17 cellular contexts compared by ENCODE assay signal in the genomic region with DNA sequence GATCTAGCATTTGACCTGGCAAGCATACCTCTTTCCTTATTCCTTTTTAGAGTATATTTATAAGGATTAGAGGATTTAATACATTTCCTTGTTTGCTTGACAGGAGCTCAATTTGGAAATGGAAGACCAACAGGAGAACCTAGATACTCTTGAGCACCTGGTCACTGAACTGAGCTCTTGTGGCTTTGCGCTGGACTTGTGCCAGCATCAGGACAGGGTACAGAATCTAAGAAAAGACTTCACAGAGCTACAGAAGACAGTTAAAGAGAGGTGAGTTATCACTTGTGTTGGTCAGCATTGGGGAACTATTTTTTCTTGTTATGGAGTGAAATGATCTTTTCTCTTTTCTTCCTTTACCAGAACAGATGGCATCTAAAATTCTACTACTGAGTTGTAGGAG.
A peak's percentile ranks its signal among the peaks of the same experiment; 100 is the strongest.
DNase-seq lines count a peak whose midpoint lies in the region; ATAC-seq and TF ChIP-seq lines count a peak whose summit lies in the region.
"Had no signal": no experiment of that assay in that cellular context is flagged by ENCODE, and none has a peak within 500 bp of the region (broad histone marks: within the 10 kb centered on the region; RNA-seq: fewer than 3 reads in every experiment).

No MANE protein-coding gene starts in this region.

- TF ChIP-seq CTCF in natural killer cell (IDR thresholded peaks at IDR 0.05) (no peak), nephron progenitor cell (IDR thresholded peaks at IDR 0.05) (no peak), brain microvascular endothelial cell (IDR thresholded peaks at IDR 0.05; ENCODE audit: low read depth, low read length, missing control alignments) (no peak)

- DNase-seq in natural killer cell (no peak), nephron progenitor cell (no peak), H4 (ENCODE audit: low spot score) (no peak), brain microvascular endothelial cell (no peak), NCI-H2171 (lab: John Stamatoyannopoulos, UW) (no peak)
- no peak for DNase-seq in natural killer cell treated with Interleukin-12 subunit alpha and Interleukin-12 subunit beta and Interleukin-15 and Interleukin-18, amount 100 ng/mL, for 72 hours (ENCODE audit: low spot score)
- no peak for DNase-seq in activated CD8-positive, alpha-beta T cell treated with anti-CD3 and anti-CD28 coated beads, Interleukin-2, amount 10 ng/mL, durations not matched to agents 7 days and 5 days
- DNase-seq: GDM1, KBM-7, NCI-H1436, NCI-H2029, NCI-H2171 treated with DMSO at 0.1 percent for 48 hours, NCI-H748 treated with DMSO at 0.1 percent for 48 hours, PC-9 had no signal

- H3K27ac Mint-ChIP-seq in natural killer cell (peak overlapping the region; percentile 20 to 43), nephron progenitor cell (peak overlapping the region; percentile 95)
- no peak overlapping the region for H3K27ac Mint-ChIP-seq in natural killer cell treated with Interleukin-12 subunit alpha and Interleukin-12 subunit beta and Interleukin-15 and Interleukin-18, amount 100 ng/mL, for 72 hours
- H3K27ac Mint-ChIP-seq in activated CD8-positive, alpha-beta T cell treated with anti-CD3 and anti-CD28 coated beads, Interleukin-2, amount 10 ng/mL, durations not matched to agents 7 days and 5 days: peak overlapping the region; percentile 40

- H3K27me3 ChIP-seq in brain microvascular endothelial cell (replicated peaks): no peaks in the 10 kb centered on the region
- H3K27me3 ChIP-seq: BLaER1 treated with 17β-estradiol and CSF1 and Interleukin-3, amounts not matched to agents 10 nM and 100 nM had no signal

- POLR2A ChIA-PET in activated CD8-positive, alpha-beta T cell treated with anti-CD3 and anti-CD28 coated beads, Interleukin-2, amount 10 ng/mL, durations not matched to agents 7 days and 5 days (lab: Charles Lee): no interaction called here

- no peaks in the 10 kb centered on the region for H3K27me3 Mint-ChIP-seq in natural killer cell (ENCODE audit: low read depth in 2 of 2)
- H3K27me3 Mint-ChIP-seq in natural killer cell treated with Interleukin-12 subunit alpha and Interleukin-12 subunit beta and Interleukin-15 and Interleukin-18, amount 100 ng/mL, for 72 hours: no peaks in the 10 kb centered on the region
- no peaks in the 10 kb centered on the region for H3K27me3 Mint-ChIP-seq in activated CD8-positive, alpha-beta T cell treated with anti-CD3 and anti-CD28 coated beads, Interleukin-2, amount 10 ng/mL, durations not matched to agents 7 days and 5 days (ENCODE audit: low read depth)
- no peaks in the 10 kb centered on the region for H3K27me3 Mint-ChIP-seq in nephron progenitor cell (ENCODE audit: low read depth, poor library complexity)

- H3K9me3 Mint-ChIP-seq in natural killer cell (no peaks in the 10 kb centered on the region), nephron progenitor cell (no peaks in the 10 kb centered on the region)
- H3K9me3 Mint-ChIP-seq in natural killer cell treated with Interleukin-12 subunit alpha and Interleukin-12 subunit beta and Interleukin-15 and Interleukin-18, amount 100 ng/mL, for 72 hours: no peaks in the 10 kb centered on the region
- H3K9me3 Mint-ChIP-seq in activated CD8-positive, alpha-beta T cell treated with anti-CD3 and anti-CD28 coated beads, Interleukin-2, amount 10 ng/mL, durations not matched to agents 7 days and 5 days (ENCODE audit: insufficient read depth): no peaks in the 10 kb centered on the region

- intact Hi-C loops in natural killer cell (cut with micrococcal nuclease): no loop called here

- H3K4me1 Mint-ChIP-seq in natural killer cell (peaks cover 4 to 6% of the 10 kb centered on the region in 2 donors), nephron progenitor cell (no peaks in the 10 kb centered on the region)
- H3K4me1 Mint-ChIP-seq in natural killer cell treated with Interleukin-12 subunit alpha and Interleukin-12 subunit beta and Interleukin-15 and Interleukin-18, amount 100 ng/mL, for 72 hours (ENCODE audit: low read depth in 2 of 2): peaks cover 0 to 4% of the 10 kb centered on the region in 2 donors
- no peaks in the 10 kb centered on the region for H3K4me1 Mint-ChIP-seq in activated CD8-positive, alpha-beta T cell treated with anti-CD3 and anti-CD28 coated beads, Interleukin-2, amount 10 ng/mL, durations not matched to agents 7 days and 5 days (ENCODE audit: low read depth)

- no peak overlapping the region for H3K27ac ChIP-seq in brain microvascular endothelial cell
- H3K27ac ChIP-seq: A549; BLaER1 treated with 17β-estradiol and CSF1 and Interleukin-3, amounts not matched to agents 10 nM and 100 nM; PC-9 had no signal

- H3K36me3 Mint-ChIP-seq in natural killer cell: peaks cover 16% of the 10 kb centered on the region
- peaks cover 32% of the 10 kb centered on the region for H3K36me3 Mint-ChIP-seq in natural killer cell treated with Interleukin-12 subunit alpha and Interleukin-12 subunit beta and Interleukin-15 and Interleukin-18, amount 100 ng/mL, for 72 hours
- peaks cover 65% of the 10 kb centered on the region for H3K36me3 Mint-ChIP-seq in activated CD8-positive, alpha-beta T cell treated with anti-CD3 and anti-CD28 coated beads, Interleukin-2, amount 10 ng/mL, durations not matched to agents 7 days and 5 days (ENCODE audit: low read depth)
- peaks cover 65% of the 10 kb centered on the region for H3K36me3 Mint-ChIP-seq in nephron progenitor cell (ENCODE audit: low read depth)

- H3K4me3 Mint-ChIP-seq in natural killer cell (no peak overlapping the region), nephron progenitor cell (no peak overlapping the region)
- no peak overlapping the region for H3K4me3 Mint-ChIP-seq in natural killer cell treated with Interleukin-12 subunit alpha and Interleukin-12 subunit beta and Interleukin-15 and Interleukin-18, amount 100 ng/mL, for 72 hours
- no peak overlapping the region for H3K4me3 Mint-ChIP-seq in activated CD8-positive, alpha-beta T cell treated with anti-CD3 and anti-CD28 coated beads, Interleukin-2, amount 10 ng/mL, durations not matched to agents 7 days and 5 days

- no peak for ATAC-seq in natural killer cell
- no peak for ATAC-seq in natural killer cell treated with Interleukin-12 subunit alpha and Interleukin-12 subunit beta and Interleukin-15 and Interleukin-18, amount 100 ng/mL, for 72 hours
- no peak for ATAC-seq in activated CD8-positive, alpha-beta T cell treated with anti-CD3 and anti-CD28 coated beads, Interleukin-2, amount 10 ng/mL, durations not matched to agents 7 days and 5 days
- ATAC-seq: A549, GM12878 had no signal

- no peak overlapping the region for H3K4me3 ChIP-seq in brain microvascular endothelial cell (ENCODE audit: low read depth, low read length)
- H3K4me3 ChIP-seq: A549; BLaER1 treated with 17β-estradiol and CSF1 and Interleukin-3, amounts not matched to agents 10 nM and 100 nM; GM12878; PC-9 had no signal

- CTCF ChIA-PET in activated CD8-positive, alpha-beta T cell treated with anti-CD3 and anti-CD28 coated beads, Interleukin-2, amount 10 ng/mL, durations not matched to agents 7 days and 5 days (lab: Charles Lee): interaction anchor here (0.7 to 1.5 kb wide), 6 partner anchors 11 to 269 kb away, joined by 3 read pairs; no protein-coding TSS in a partner anchor

- in situ Hi-C loops in brain microvascular endothelial cell (cut with HindIII; ENCODE audit: low pct_ligation_motif_present, low sequenced_read_pairs): no loop called here

- peaks cover 63% of the 10 kb centered on the region for H3K36me3 ChIP-seq in brain microvascular endothelial cell (replicated peaks)

Comparison
In these comparisons a context has a peak if more than half of its experiments do, and no peak if none do; other contexts are left out.
1. H3K27ac Mint-ChIP-seq: peak in natural killer cell (2 of 2), activated CD8-positive, alpha-beta T cell treated with anti-CD3 and anti-CD28 coated beads, Interleukin-2, amount 10 ng/mL, durations not matched to agents 7 days and 5 days (single experiment) and nephron progenitor cell (single experiment); none in natural killer cell treated with Interleukin-12 subunit alpha and Interleukin-12 subunit beta and Interleukin-15 and Interleukin-18, amount 100 ng/mL, for 72 hours (0 of 2).